Comparison of ENCODE assay signal across 23 cellular contexts in the genomic region with DNA sequence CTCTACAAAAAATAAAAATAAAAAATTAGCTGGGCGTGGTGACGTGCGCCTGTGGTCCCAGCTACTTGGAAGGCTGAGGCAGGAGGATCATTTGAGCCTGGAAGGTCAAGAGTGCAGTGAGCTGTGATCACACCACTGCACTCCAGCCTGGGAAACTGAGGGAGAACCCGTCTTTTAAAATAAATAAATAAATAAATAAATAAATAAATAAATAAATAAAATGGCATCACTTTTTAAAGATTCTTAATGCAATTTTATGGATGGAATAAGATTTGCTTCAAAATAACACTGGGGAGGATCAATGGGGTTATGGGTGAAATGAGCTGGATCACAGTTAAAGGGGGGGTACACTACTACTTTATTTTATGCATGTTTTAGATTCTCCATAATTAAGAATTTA.
"Had no signal": no experiment of that assay in that cellular context is flagged by ENCODE, and none has a peak within 500 bp of the region (broad histone marks: within the 10 kb centered on the region; RNA-seq: fewer than 3 reads in every experiment).

No MANE protein-coding gene starts in this region.

- H3K4me1 Mint-ChIP-seq: endodermal cell, mesothelial cell of epicardium had no signal

- H3K27ac Mint-ChIP-seq: dendritic cell treated with granulocyte-macrophage colony-stimulating factor and Interleukin-4, amounts not matched to agents 40 ng/mL and 50 ng/mL, for 4 days; endodermal cell; mesothelial cell of epicardium; naive B cell had no signal

- H3K4me1 ChIP-seq: colonic mucosa, foreskin keratinocyte, gastroesophageal sphincter had no signal

- H3K9me3 Mint-ChIP-seq: dendritic cell treated with granulocyte-macrophage colony-stimulating factor and Interleukin-4, amounts not matched to agents 40 ng/mL and 50 ng/mL, for 4 days; effector memory CD8-positive, alpha-beta T cell; endodermal cell; mesothelial cell of epicardium; naive B cell had no signal

- H3K4me3 ChIP-seq: colonic mucosa, gastroesophageal sphincter, heart right ventricle, left lung, lower lobe of right lung, mucosa of descending colon had no signal

- H3K27ac ChIP-seq: colonic mucosa, epithelial cell of prostate, foreskin keratinocyte, gastroesophageal sphincter, heart right ventricle, left lung, lower lobe of right lung had no signal

- H3K9me3 ChIP-seq: colonic mucosa, gastroesophageal sphincter, heart right ventricle, left lung, lower lobe of right lung, mucosa of descending colon had no signal

- H3K27me3 Mint-ChIP-seq: dendritic cell treated with granulocyte-macrophage colony-stimulating factor and Interleukin-4, amounts not matched to agents 40 ng/mL and 50 ng/mL, for 4 days; effector memory CD8-positive, alpha-beta T cell; naive B cell had no signal

- ATAC-seq: effector memory CD8-positive, alpha-beta T cell; esophagus mucosa; foreskin keratinocyte; gastroesophageal sphincter; heart right ventricle; left cardiac atrium; left lung; left ventricle myocardium superior; lower lobe of right lung; mucosa of descending colon had no signal

- DNase-seq: colonic mucosa; cortex of kidney; effector CD8-positive, alpha-beta T cell; effector memory CD8-positive, alpha-beta T cell; endodermal cell; erythroblast; foreskin keratinocyte; glutamatergic neuron; head of caudate nucleus; heart right ventricle; hippocampal formation; left cardiac atrium; left lung; left ventricle myocardium superior; lower lobe of right lung; mesenchymal stem cell; mucosa of descending colon; naive B cell had no signal

- H3K27me3 ChIP-seq: colonic mucosa, foreskin keratinocyte, gastroesophageal sphincter, heart right ventricle, left lung had no signal

- H3K4me3 Mint-ChIP-seq: dendritic cell treated with granulocyte-macrophage colony-stimulating factor and Interleukin-4, amounts not matched to agents 40 ng/mL and 50 ng/mL, for 4 days; effector memory CD8-positive, alpha-beta T cell; endodermal cell; mesothelial cell of epicardium; naive B cell had no signal
